ENCODE assay signal across 8 cellular contexts in genomic region chr1:144412491-144413403, GRCh38. TPM values are rescaled to one million over a fixed set of nuclear protein-coding genes. Genes with fewer than 3 reads are reported as not detected.
DNase-seq lines count a peak whose midpoint lies in the region; ATAC-seq and TF ChIP-seq lines count a peak whose summit lies in the region.
"Not testable (repeated sequence)": the region's sequence is repeated elsewhere in the genome, so short reads cannot be mapped to it uniquely, and the experiment has no call there.

No MANE protein-coding gene starts in this region.

- not testable (repeated sequence) for H3K27me3 Mint-ChIP-seq in T-cell

- not testable (repeated sequence) for H3K9me3 ChIP-seq in heart left ventricle, ovary, suprapubic skin

- TF ChIP-seq EP300 in ovary (IDR thresholded peaks at IDR 0.05); suprapubic skin (IDR thresholded peaks at IDR 0.05): not testable (repeated sequence)

- H3K9me3 Mint-ChIP-seq in T-cell: not testable (repeated sequence)

- DNase-seq in GM13976 (ENCODE audit: low spot score): peak; percentile 83
- DNase-seq in NCI-H1436 treated with DMSO at 0.1 percent for 48 hours (lab: John Stamatoyannopoulos, UW): peak; percentile 14
- peak; percentile 62 to 94 (median 85) for DNase-seq in T-cell
- peak; percentile 100 for DNase-seq in amniotic epithelial cell (ENCODE audit: low read depth)
- peak; percentile 64 to 85 (median 71) for DNase-seq in heart left ventricle
- DNase-seq in ovary: peak; percentile 59 to 79 (median 66)
- peak; percentile 90 for DNase-seq in suprapubic skin (ENCODE audit: low spot score in 2 of 2)

- not testable (repeated sequence) for TF ChIP-seq CTCF in GM13976 (IDR thresholded peaks at IDR 0.05; ENCODE audit: borderline replicate concordance, control extremely low read depth, extremely low read depth, insufficient read depth, missing control alignments); heart left ventricle (IDR thresholded peaks at IDR 0.05); ovary (IDR thresholded peaks at IDR 0.05); suprapubic skin (IDR thresholded peaks at IDR 0.05)

- ATAC-seq in HG02759 (IDR thresholded peaks at IDR 0.05; ENCODE audit: unreplicated experiment): peak; percentile 88
- ATAC-seq in T-cell (replicated peaks in 1 of 4): peak; percentile 76 to 84 (median 78)
- peak; percentile 52 to 96 (median 92) for ATAC-seq in heart left ventricle

- peak; percentile 48 to 87 for TF ChIP-seq POLR2A in heart left ventricle (IDR thresholded peaks at IDR 0.05)
- peak; percentile 78 for TF ChIP-seq POLR2A in ovary (IDR thresholded peaks at IDR 0.05)
- TF ChIP-seq POLR2A in suprapubic skin (IDR thresholded peaks at IDR 0.05): peak; percentile 92 to 95

- not testable (repeated sequence) for H3K36me3 ChIP-seq in heart left ventricle, ovary, suprapubic skin

- peaks cover 4 to 18% (median 5%) of the 10 kb centered on the region in 3 donors for H3K4me1 Mint-ChIP-seq in T-cell

- 1 to 3% (median 2%) methylated on average over 33 to 41 of the region's 41 CpGs for WGBS in heart left ventricle, 4 donors
- WGBS in ovary, 3 donors: 1 to 2% (median 1%) methylated on average over 34 to 41 of the region's 41 CpGs
- WGBS in suprapubic skin: 4% methylated on average over 26 of the region's 41 CpGs

- peak overlapping the region; percentile 86 to 97 (median 88) for H3K4me3 Mint-ChIP-seq in T-cell

- peak overlapping the region; percentile 91 to 97 for H3K27ac Mint-ChIP-seq in T-cell

- not testable (repeated sequence) for H3K4me1 ChIP-seq in heart left ventricle; ovary (ENCODE audit: insufficient read depth); suprapubic skin

- intact Hi-C loops in heart left ventricle (cut with DNase I); ovary (cut with DNase I): not testable (repeated sequence)

- in situ Hi-C loops in GM13976 (cut with MboI; ENCODE audit: low sequenced_read_pairs, unreplicated experiment): not testable (repeated sequence)

- H3K27me3 ChIP-seq in heart left ventricle, ovary, suprapubic skin: not testable (repeated sequence)

- CTCF ChIA-PET in T-cell (lab: Charles Lee): not testable (repeated sequence)

- peak overlapping the region in 11 of 12 donors; percentile 31 to 73 (median 56) for H3K4me3 ChIP-seq in heart left ventricle
- peak overlapping the region; percentile 45 for H3K4me3 ChIP-seq in ovary
- peak overlapping the region; percentile 49 for H3K4me3 ChIP-seq in suprapubic skin

- H3K36me3 Mint-ChIP-seq in T-cell: not testable (repeated sequence)

- POLR2A ChIA-PET in T-cell (lab: Charles Lee): interaction anchor here (0.5 to 0.7 kb wide), 3 partner anchors 133 to 1559 kb away, joined by 5 to 6 read pairs (median 5); no protein-coding TSS in a partner anchor

- H3K27ac ChIP-seq in heart left ventricle (peak overlapping the region; percentile 44 to 88 (median 82)), ovary (peak overlapping the region; percentile 46 to 62), suprapubic skin (peak overlapping the region; percentile 61)

RNA-seq across cellular contexts. Expression of gene PPIAL4E, which starts 39.3 kb away (rescaled TPM):
- 1 to 10 TPM in 2 of 5 donors, under 1 TPM in 1, not detected in 2; 0.85 to 2.0 (median 1.4) TPM for total RNA-seq in T-cell
- total RNA-seq in heart left ventricle: not detected
- polyA plus RNA-seq in heart left ventricle: not detected
- not detected for total RNA-seq in ovary
- polyA plus RNA-seq in ovary: not detected
- total RNA-seq in suprapubic skin: not detected

RNA-seq across cellular contexts. Expression of gene NBPF15, which starts 48.7 kb away (rescaled TPM):
- 100 to 1,000 TPM in 4 of 5 donors, 10 to 100 TPM in 1; 84.7 to 178 (median 149) TPM for total RNA-seq in T-cell
- 10 to 100 TPM in 3 of 9 donors, 1 to 10 TPM in 6; 5.6 to 16.9 (median 9.3) TPM for total RNA-seq in heart left ventricle
- polyA plus RNA-seq in heart left ventricle: 1 to 10 TPM; 6.0 to 7.9 TPM
- total RNA-seq in ovary: 10 to 100 TPM in 6 of 7 donors, 1 to 10 TPM in 1; 9.1 to 35.2 (median 26.2) TPM
- 10 to 100 TPM; 15.9 to 31.0 TPM for polyA plus RNA-seq in ovary
- 10 to 100 TPM; 10.2 to 40.3 (median 16.4) TPM for total RNA-seq in suprapubic skin

Comparison
In these comparisons a context has a peak if more than half of its experiments do, and no peak if none do; other contexts are left out.
1. Peak in every context shown above with its lines: DNase-seq, ATAC-seq, H3K4me3 ChIP-seq and H3K27ac ChIP-seq.
2. DNase-seq: peak in every context shown above with its lines; median percentile 100 in amniotic epithelial cell; 90 in suprapubic skin; 85 in T-cell; 83 in GM13976; 71 in heart left ventricle; 66 in ovary; 14 in NCI-H1436 treated with DMSO at 0.1 percent for 48 hours.